1 cellular context compared by ENCODE assay signal in the genomic region with DNA sequence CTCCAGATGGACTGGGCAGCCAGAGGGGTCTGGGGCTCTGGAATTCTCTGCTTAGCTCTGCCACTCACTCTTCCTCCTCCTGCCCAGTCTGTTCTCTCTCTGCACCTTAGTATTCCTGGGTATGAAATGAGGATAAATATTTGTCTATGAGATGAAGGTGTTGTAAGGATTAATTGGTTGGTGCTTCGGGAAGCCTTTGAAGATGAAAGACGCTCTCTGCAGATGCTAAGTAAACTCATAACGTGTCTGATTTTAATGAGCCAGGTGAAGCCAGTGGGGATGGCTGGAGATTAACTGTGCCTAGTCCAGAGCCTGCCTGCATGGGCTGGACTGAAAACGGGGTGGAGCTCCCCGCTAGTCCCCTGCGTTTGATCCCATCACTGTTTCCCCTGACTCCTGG.
TF ChIP-seq lines count a peak whose summit lies in the region.

No MANE protein-coding gene starts in this region.

TF ChIP-seq in HepG2, 621 proteins besides CTCF, POLR2A, EP300 and RAD21 (continued from another document):
- TF ChIP-seq ZSCAN12 (CRISPR knock-in tag; IDR thresholded peaks at IDR 0.05) (no peak), SYNCRIP (IDR thresholded peaks at IDR 0.05; ENCODE audit: insufficient read depth, low read depth, low read length) (no peak), ELF1 (CRISPR knock-in tag; IDR thresholded peaks at IDR 0.05) (no peak), HHEX (CRISPR knock-in tag; IDR thresholded peaks at IDR 0.05) (no peak), ZNF781 (CRISPR knock-in tag; IDR thresholded peaks at IDR 0.05; ENCODE audit: borderline replicate concordance, not compliant biosample characterization) (no peak), TCF7 (IDR thresholded peaks at IDR 0.05; ENCODE audit: low read depth) (peak; percentile 62)
